ENCODE assay signal across 30 cellular contexts in the genomic region with DNA sequence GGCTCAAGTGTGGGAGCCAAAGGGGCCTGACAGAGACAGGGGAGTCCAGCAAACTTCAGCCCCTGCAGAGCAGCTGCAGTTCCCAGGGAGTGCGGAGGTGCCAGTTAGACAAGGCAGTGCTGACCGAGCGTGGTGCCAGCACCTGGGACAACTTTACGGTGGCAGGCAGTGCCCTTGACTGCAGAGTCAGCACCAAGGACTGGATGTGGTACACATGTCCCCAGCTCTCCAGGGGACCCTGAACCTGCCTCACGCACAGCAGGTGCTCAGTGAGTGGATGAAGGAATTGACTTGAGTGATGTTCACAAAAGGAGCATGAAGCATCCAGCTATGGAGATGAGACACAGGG.
"Had no signal": no experiment of that assay in that cellular context is flagged by ENCODE, and none has a peak within 500 bp of the region (broad histone marks: within the 10 kb centered on the region; RNA-seq: fewer than 3 reads in every experiment).

No MANE protein-coding gene starts in this region.

- H3K4me1 Mint-ChIP-seq: naive B cell; stimulated activated naive B cell treated with anti-CD40 and anti-IgM and Interleukin-4, amounts not matched to agents 10 μg/mL and 1 μg/mL and 100 μg/mL, for 72 hours; WTC11 had no signal

- ATAC-seq: foreskin keratinocyte; pancreas; stimulated activated naive B cell treated with anti-CD40 and anti-IgM and Interleukin-4, amounts not matched to agents 10 μg/mL and 1 μg/mL and 100 μg/mL, for 72 hours; WTC11 had no signal

- H3K36me3 ChIP-seq: esophagus muscularis mucosa, pancreas, prostate gland, stomach, suprapubic skin, tibial artery had no signal

- H3K4me3 ChIP-seq: esophagus muscularis mucosa, pancreas, prostate gland, smooth muscle cell, stomach, suprapubic skin, tibial artery had no signal

- H3K27me3 Mint-ChIP-seq: activated CD4-positive, alpha-beta memory T cell treated with anti-CD3 and anti-CD28 coated beads, Interleukin-2, amount 10 ng/mL, durations not matched to agents 7 days and 5 days had no signal

- H3K27ac ChIP-seq: esophagus muscularis mucosa, foreskin keratinocyte, pancreas, prostate gland, stomach, suprapubic skin, tibial artery had no signal

- H3K4me3 Mint-ChIP-seq: activated CD4-positive, alpha-beta memory T cell treated with anti-CD3 and anti-CD28 coated beads, Interleukin-2, amount 10 ng/mL, durations not matched to agents 7 days and 5 days; activated CD4-positive, alpha-beta T cell treated with anti-CD3 and anti-CD28 coated beads, Interleukin-2, amount 10 ng/mL, durations not matched to agents 7 days and 5 days; activated naive CD4-positive, alpha-beta T cell treated with anti-CD3 and anti-CD28 coated beads, Interleukin-2, amount 10 ng/mL, durations not matched to agents 7 days and 5 days; activated T-cell treated with anti-CD3 and anti-CD28 coated beads, Interleukin-2, amount 50 U/mL, for 24 hours; central memory CD8-positive, alpha-beta T cell; dendritic cell treated with granulocyte-macrophage colony-stimulating factor and Interleukin-4, amounts not matched to agents 40 ng/mL and 50 ng/mL, for 4 days; endodermal cell; nephron progenitor cell; stimulated activated naive B cell treated with anti-CD40 and anti-IgM and Interleukin-4, amounts not matched to agents 10 μg/mL and 1 μg/mL and 100 μg/mL, for 72 hours; WTC11 had no signal

- H3K9me3 Mint-ChIP-seq: activated CD4-positive, alpha-beta memory T cell treated with anti-CD3 and anti-CD28 coated beads, Interleukin-2, amount 10 ng/mL, durations not matched to agents 7 days and 5 days; activated T-cell treated with anti-CD3 and anti-CD28 coated beads, Interleukin-2, amount 50 U/mL, for 24 hours; central memory CD8-positive, alpha-beta T cell; dendritic cell treated with granulocyte-macrophage colony-stimulating factor and Interleukin-4, amounts not matched to agents 40 ng/mL and 50 ng/mL, for 4 days had no signal

- H3K4me1 ChIP-seq: pancreas, prostate gland, stomach, tibial artery had no signal

- H3K36me3 Mint-ChIP-seq: naive B cell; stimulated activated naive B cell treated with anti-CD40 and anti-IgM and Interleukin-4, amounts not matched to agents 10 μg/mL and 1 μg/mL and 100 μg/mL, for 72 hours had no signal

- H3K27ac Mint-ChIP-seq: activated CD4-positive, alpha-beta memory T cell treated with anti-CD3 and anti-CD28 coated beads, Interleukin-2, amount 10 ng/mL, durations not matched to agents 7 days and 5 days; activated CD4-positive, alpha-beta T cell treated with anti-CD3 and anti-CD28 coated beads, Interleukin-2, amount 10 ng/mL, durations not matched to agents 7 days and 5 days; activated naive CD4-positive, alpha-beta T cell treated with anti-CD3 and anti-CD28 coated beads, Interleukin-2, amount 10 ng/mL, durations not matched to agents 7 days and 5 days; activated T-cell treated with anti-CD3 and anti-CD28 coated beads, Interleukin-2, amount 50 U/mL, for 24 hours; dendritic cell treated with granulocyte-macrophage colony-stimulating factor and Interleukin-4, amounts not matched to agents 40 ng/mL and 50 ng/mL, for 4 days; endodermal cell; naive B cell; nephron progenitor cell; stimulated activated naive B cell treated with anti-CD40 and anti-IgM and Interleukin-4, amounts not matched to agents 10 μg/mL and 1 μg/mL and 100 μg/mL, for 72 hours; WTC11 had no signal

- H3K27me3 ChIP-seq: esophagus muscularis mucosa, pancreas, suprapubic skin, tibial artery had no signal

- DNase-seq: activated CD4-positive, alpha-beta memory T cell treated with anti-CD3 and anti-CD28 coated beads, Interleukin-2, amount 10 ng/mL, durations not matched to agents 7 days and 5 days; activated CD4-positive, alpha-beta T cell treated with anti-CD3 and anti-CD28 coated beads for 1 hour; activated CD4-positive, alpha-beta T cell treated with anti-CD3 and anti-CD28 coated beads, Interleukin-2, amount 10 ng/mL, durations not matched to agents 7 days and 5 days; activated CD8-positive, alpha-beta memory T cell treated with anti-CD3 and anti-CD28 coated beads, Interleukin-2, amount 50 U/mL, for 48 hours; activated gamma-delta T cell; activated naive CD4-positive, alpha-beta T cell treated with anti-CD3 and anti-CD28 coated beads, Interleukin-2, amount 10 ng/mL, durations not matched to agents 7 days and 5 days; activated T-cell treated with anti-CD3 and anti-CD28 coated beads, Interleukin-2, amount 50 U/mL, for 24 hours; amniotic stem cell; endodermal cell; foreskin keratinocyte; mammary epithelial cell; naive B cell; nephron progenitor cell; nucleus accumbens; pancreas; retina; stimulated activated CD4-positive, alpha-beta T cell treated with anti-CD3 and anti-CD28 coated beads, Interleukin-1b, Interleukin-23, amount 100 ng/mL, for 48 hours; stimulated activated CD4-positive, alpha-beta T cell treated with anti-CD3 and anti-CD28 coated beads, Interleukin-4, amount 100 ng/mL, for 4 hours; stimulated activated CD8-positive, alpha-beta memory T cell treated with anti-CD3 and anti-CD28 coated beads, Interleukin-4, amount 100 ng/mL, for 48 hours; stimulated activated naive B cell treated with anti-CD40 and anti-IgM and Interleukin-4, amounts not matched to agents 10 μg/mL and 1 μg/mL and 100 μg/mL, for 72 hours; stomach; T-helper 2 cell; tibial artery had no signal

- H3K9me3 ChIP-seq: esophagus muscularis mucosa, pancreas, prostate gland, stomach, suprapubic skin, tibial artery had no signal
